11 cellular contexts compared by ENCODE assay signal in the genomic region with DNA sequence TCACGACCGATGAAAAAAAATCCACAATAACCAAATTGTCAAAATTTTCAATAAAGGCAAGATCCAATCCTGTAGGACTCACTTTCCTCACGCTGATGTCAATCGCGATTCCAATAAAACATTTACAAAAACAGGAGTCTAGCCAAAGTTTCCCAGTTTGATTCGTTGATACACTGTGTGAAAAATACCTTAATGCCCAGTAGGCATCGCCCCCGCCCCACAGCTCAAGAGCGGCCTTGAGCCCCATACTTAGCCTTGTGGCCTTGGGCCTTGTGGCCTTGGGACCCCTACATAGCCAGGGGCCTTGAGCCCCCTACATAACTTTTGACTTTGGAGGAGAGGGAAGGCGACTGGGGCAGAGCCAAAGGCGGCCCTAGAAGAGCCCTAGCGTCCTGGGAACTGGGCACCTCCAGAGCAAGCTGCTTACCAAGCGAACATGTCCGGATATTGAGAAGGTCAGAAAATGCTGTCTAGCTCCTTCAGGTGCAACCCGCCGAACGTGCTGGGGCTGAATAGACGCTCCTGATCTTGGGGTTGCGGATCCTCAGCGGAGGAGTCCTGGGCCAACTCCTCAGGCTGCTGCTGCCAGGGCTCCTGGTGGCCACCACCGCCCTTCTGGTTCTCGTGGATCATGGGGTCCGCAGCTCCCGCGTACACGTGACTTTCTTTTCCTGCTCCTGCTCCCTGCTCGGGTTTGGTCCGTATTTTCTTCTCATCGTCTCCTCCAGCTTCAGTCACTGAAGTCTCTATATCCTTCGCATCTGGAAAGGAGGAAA.
DNase-seq lines count a peak whose midpoint lies in the region; ATAC-seq, FAIRE-seq and TF ChIP-seq lines count a peak whose summit lies in the region.
"Had no signal": no experiment of that assay in that cellular context is flagged by ENCODE, and none has a peak within 500 bp of the region (broad histone marks: within the 10 kb centered on the region; RNA-seq: fewer than 3 reads in every experiment).

No MANE protein-coding gene starts in this region.

- TF ChIP-seq RAD21 in H1 (IDR thresholded peaks at IDR 0.05 in 1 of 2, conservative IDR thresholded peaks at IDR 0.05 in 1 of 2; ENCODE audit: low read depth in 2 of 2, low read length in 2 of 2), result no peak

- H3K4me3 ChIP-seq in ACC112 (ENCODE audit: low read depth, low read length) (peak overlapping the region; percentile 59; the same call in 1 of the 2 replicates), HAP-1 (peak overlapping the region; percentile 42), H1 (ENCODE audit: extremely low read depth in 1 of 4, insufficient read depth in 2 of 4, low read depth in 3 of 4, low read length in 4 of 4) (peak overlapping the region; percentile 21 to 61 (median 25); a peak in 7 of 8 replicates)

- H3K36me3 Mint-ChIP-seq in nephron progenitor cell (ENCODE audit: low read depth), result no peaks in the 10 kb centered on the region

- H3K4ac ChIP-seq in H1 (replicated peaks; ENCODE audit: insufficient read length, low read depth, low read length), result no peak overlapping the region

- H3K79me2 ChIP-seq in ACC112 (ENCODE audit: control insufficient read depth, insufficient read depth, low read length, unreplicated experiment), result no peaks in the 10 kb centered on the region
- no peaks in the 10 kb centered on the region for H3K79me2 ChIP-seq in H1 (ENCODE audit: control insufficient read depth in 1 of 2, insufficient read depth in 2 of 2, low read length in 2 of 2)

- H3K36me3 ChIP-seq in ACC112 (ENCODE audit: insufficient read depth, low read length), result no peaks in the 10 kb centered on the region
- peaks cover 5% of the 10 kb centered on the region; the same call in 1 of the 2 replicates for H3K36me3 ChIP-seq in HAP-1 (replicated peaks)
- H3K36me3 ChIP-seq in H1 (ENCODE audit: control insufficient read depth in 2 of 4, insufficient read depth in 4 of 4, low read length in 3 of 4), result no peaks in the 10 kb centered on the region

- no peak overlapping the region for H2BK120ac ChIP-seq in H1 (replicated peaks; ENCODE audit: low read depth, low read length)

- peaks cover 97% of the 10 kb centered on the region for H3K27me3 Mint-ChIP-seq in nephron progenitor cell (ENCODE audit: low read depth, poor library complexity)

- TF ChIP-seq CTCF in H1 (IDR thresholded peaks at IDR 0.05; ENCODE audit: control extremely low read depth in 1 of 3, insufficient read depth in 1 of 3, low read depth in 1 of 3, low read length in 3 of 3) (no peak), nephron progenitor cell (IDR thresholded peaks at IDR 0.05) (no peak)

- H2AFZ ChIP-seq in ACC112 (ENCODE audit: low read length, unreplicated experiment), result peak overlapping the region; percentile 38
- H2AFZ ChIP-seq in H1 (ENCODE audit: low read length), result peak overlapping the region; percentile 78; the same call in 1 of the 2 replicates

- no peak overlapping the region for H4K91ac ChIP-seq in H1 (replicated peaks; ENCODE audit: insufficient read length, low read length)

- in situ Hi-C loops in HAP-1 (cut with MboI; ENCODE audit: low sequenced_read_pairs), result loop anchor here (10.0 kb wide), 1 partner anchor 80 kb away; no protein-coding TSS in a partner anchor

- H3K4me1 ChIP-seq in ACC112 (ENCODE audit: control insufficient read depth, insufficient read depth, low read length, unreplicated experiment), result peaks cover 5% of the 10 kb centered on the region
- peaks cover 15% of the 10 kb centered on the region for H3K4me1 ChIP-seq in HAP-1
- H3K4me1 ChIP-seq in H1 (replicated peaks in 1 of 4; ENCODE audit: control insufficient read depth in 3 of 4, insufficient read depth in 4 of 4, low read length in 3 of 4), result peaks cover 0 to 9% (median 0%) of the 10 kb centered on the region in 4 experiments; a peak in 6 of 7 replicates

- H3K9me3 Mint-ChIP-seq in nephron progenitor cell, result peaks cover 59% of the 10 kb centered on the region

- WGBS in H1 (ENCODE audit: extremely low coverage in 1 of 2, insufficient coverage in 1 of 2, insufficient read length in 1 of 2, insufficient replicate concordance in 2 of 2, low coverage in 1 of 2, low lambda C conversion rate in 2 of 2, missing lambda C conversion rate in 1 of 2), 2 experiments, result 24% methylated on average over 16 of the region's 30 CpGs; no CpG with 5 or more reads in 1 of the 2 experiments

- H3K9me3 ChIP-seq in HAP-1 (no peaks in the 10 kb centered on the region), H1 (ENCODE audit: insufficient read depth in 2 of 2, low read depth in 1 of 2, low read length in 1 of 2) (no peaks in the 10 kb centered on the region)

- POLR2A ChIA-PET in H1 (lab: Charles Lee; ENCODE audit: partially characterized antibody), result interaction anchor here (1.7 kb wide), 1 partner anchor 24 kb away, joined by 7 read pairs; no protein-coding TSS in a partner anchor

- no peak overlapping the region; the same call in 1 of the 2 replicates for H3K18ac ChIP-seq in H1 (ENCODE audit: extremely low read depth, low read length)

- H2BK15ac ChIP-seq in H1 (ENCODE audit: low read length), result no peak overlapping the region

- H3K27ac Mint-ChIP-seq in nephron progenitor cell, result no peak overlapping the region

- no peaks in the 10 kb centered on the region for H3K79me1 ChIP-seq in H1 (ENCODE audit: low read depth, low read length)

- H3K4me3 Mint-ChIP-seq in nephron progenitor cell, result peak overlapping the region; percentile 82

- no peak for TF ChIP-seq EP300 in H1 (IDR thresholded peaks at IDR 0.05; ENCODE audit: borderline replicate concordance in 1 of 2, low read depth in 2 of 2, low read length in 2 of 2)

- peak overlapping the region; percentile 80 to 83 for H3K4me2 ChIP-seq in H1 (ENCODE audit: insufficient read depth in 1 of 2, low read depth in 2 of 2, low read length in 2 of 2)

- no peak overlapping the region for H3K56ac ChIP-seq in H1 (replicated peaks; ENCODE audit: insufficient read length, low read depth, low read length)

- peaks cover 0 to 3% of the 10 kb centered on the region in 2 experiments for H4K20me1 ChIP-seq in H1 (replicated peaks in 1 of 2; ENCODE audit: control insufficient read depth in 1 of 2, insufficient read depth in 2 of 2, low read length in 2 of 2)

- no peak overlapping the region for H4K8ac ChIP-seq in H1 (ENCODE audit: extremely low read depth, insufficient read depth, low read length)

- H3K27me3 ChIP-seq in ACC112 (ENCODE audit: insufficient read depth, low read length), result peaks cover 70% of the 10 kb centered on the region
- H3K27me3 ChIP-seq in HAP-1 (ENCODE audit: low read depth), result no peaks in the 10 kb centered on the region; the same call in 1 of the 2 replicates
- peaks cover 34 to 61% (median 48%) of the 10 kb centered on the region in 4 experiments for H3K27me3 ChIP-seq in H1 (replicated peaks in 1 of 4; ENCODE audit: control insufficient read depth in 3 of 4, extremely low read depth in 1 of 4, insufficient read depth in 3 of 4, low read length in 3 of 4)

- no peak overlapping the region for H3K23ac ChIP-seq in H1 (ENCODE audit: insufficient read length)

- no peak overlapping the region for H4K5ac ChIP-seq in H1 (ENCODE audit: insufficient read length, low read depth, low read length)

- ATAC-seq in HG03095 (IDR thresholded peaks at IDR 0.05; ENCODE audit: unreplicated experiment) (no peak), GM21381 (IDR thresholded peaks at IDR 0.05; ENCODE audit: unreplicated experiment) (no peak), HG03520 (IDR thresholded peaks at IDR 0.05; ENCODE audit: unreplicated experiment) (no peak)

- no peak overlapping the region for H2AK5ac ChIP-seq in H1 (ENCODE audit: low read depth, low read length)

- H2BK12ac ChIP-seq in H1 (ENCODE audit: low read depth, low read length), result no peak overlapping the region

- no peak overlapping the region for H3K14ac ChIP-seq in H1 (ENCODE audit: insufficient read length)

- peaks cover 14% of the 10 kb centered on the region for H3K4me1 Mint-ChIP-seq in nephron progenitor cell

- FAIRE-seq in H1 (lab: Jason Lieb, UNC), result no peak

- peaks cover 4% of the 10 kb centered on the region; the same call in 1 of the 2 replicates for H3K23me2 ChIP-seq in H1 (ENCODE audit: low read depth, low read length)

- H3K9ac ChIP-seq in H1 (replicated peaks in 1 of 4; ENCODE audit: extremely low read depth in 1 of 4, low read depth in 3 of 4, low read length in 3 of 4), result no peak overlapping the region

- no peak overlapping the region for H2BK5ac ChIP-seq in H1 (ENCODE audit: low read depth, low read length)

- DNase-seq in HAP-1 (ENCODE audit: low spot score in 2 of 2) (no peak), H1 (ENCODE audit: low read depth in 1 of 2, low spot score in 2 of 2) (peak in 1 of 2 experiments; percentile 50), nephron progenitor cell (no peak), NCI-H524 treated with DMSO at 0.1 percent for 48 hours (lab: John Stamatoyannopoulos, UW) (no peak)
- DNase-seq: activated CD4-positive, alpha-beta T cell treated with anti-CD3 and anti-CD28 coated beads for 1 hour; NCI-H187; stimulated activated naive CD4-positive, alpha-beta T cell had no signal

- CTCF ChIA-PET in H1 (lab: Charles Lee; ENCODE audit: partially characterized antibody), result interaction anchor here (0.6 to 1.1 kb wide), 3 partner anchors 22 to 386 kb away, joined by 3 to 5 read pairs (median 3); no protein-coding TSS in a partner anchor

- no peak for TF ChIP-seq POLR2A in H1 (IDR thresholded peaks at IDR 0.05; ENCODE audit: control extremely low read depth in 1 of 2, low read depth in 2 of 2, low read length in 2 of 2)

- H3K27ac ChIP-seq in ACC112 (ENCODE audit: low read depth, low read length), result no peak overlapping the region
- no peak overlapping the region for H3K27ac ChIP-seq in H1 (ENCODE audit: low read depth, low read length)

- no peak overlapping the region for H2BK20ac ChIP-seq in H1 (ENCODE audit: low read length)

TF ChIP-seq in H1, 55 proteins besides CTCF, POLR2A, EP300 and RAD21:
- TF ChIP-seq KDM5A (IDR thresholded peaks at IDR 0.05; ENCODE audit: low read length) (no peak), SUZ12 (IDR thresholded peaks at IDR 0.05; ENCODE audit: low read length) (peak; percentile 77), RFX5 (IDR thresholded peaks at IDR 0.05; ENCODE audit: borderline replicate concordance, low read depth, low read length) (no peak), EZH2 (IDR thresholded peaks at IDR 0.05; ENCODE audit: low read depth, low read length, severe bottlenecking) (peak; percentile 77), TCF12 (IDR thresholded peaks at IDR 0.05; ENCODE audit: low read depth, low read length) (no peak)
